In genomic region chr3:29976871-29977270, GRCh38 we compare ENCODE assay signal across 31 cellular contexts.
"Had no signal": no experiment of that assay in that cellular context is flagged by ENCODE, and none has a peak within 500 bp of the region (broad histone marks: within the 10 kb centered on the region; RNA-seq: fewer than 3 reads in every experiment).

No MANE protein-coding gene starts in this region.

- H3K4me1 ChIP-seq: gastroesophageal sphincter had no signal

- H3K9me3 ChIP-seq: esophagus squamous epithelium had no signal

- H3K36me3 ChIP-seq: brain microvascular endothelial cell, esophagus squamous epithelium, gastroesophageal sphincter, WERI-Rb-1 had no signal

- H3K27ac ChIP-seq: brain microvascular endothelial cell, dorsolateral prefrontal cortex, epithelial cell of prostate, gastroesophageal sphincter, WERI-Rb-1 had no signal

- DNase-seq: activated B cell treated with CpG ODN at 0.5 μM for 24 hours; activated CD4-positive, alpha-beta T cell treated with anti-CD3 and anti-CD28 coated beads for 48 hours; activated CD4-positive, alpha-beta T cell treated with anti-CD3 and anti-CD28 coated beads, Interleukin-2, amount 50 U/mL, for 1 hour; activated CD4-positive, alpha-beta T cell treated with anti-CD3 and anti-CD28 coated beads, Interleukin-2, amount 50 U/mL, for 48 hours; activated CD8-positive, alpha-beta memory T cell treated with anti-CD3 and anti-CD28 coated beads for 24 hours; activated CD8-positive, alpha-beta T cell treated with anti-CD3 and anti-CD28 coated beads for 36 hours; activated effector memory CD4-positive, alpha-beta T cell treated with Interleukin-2 at 50 U/mL for 16 hours; activated gamma-delta T cell treated with Interleukin-2 at 50 U/mL for 16 hours; activated naive CD4-positive, alpha-beta T cell treated with anti-CD3 and anti-CD28 coated beads, Interleukin-2, amount 50 U/mL, for 16 hours; activated naive CD4-positive, alpha-beta T cell treated with Interleukin-2 at 50 U/mL for 16 hours; activated T-cell treated with anti-CD3 and anti-CD28 coated beads, Interleukin-2, amount 50 U/mL, for 4 hours; amniotic stem cell; anterior cingulate cortex; brain microvascular endothelial cell; caudate nucleus; cortex of kidney; dorsolateral prefrontal cortex; effector memory CD4-positive, alpha-beta T cell; endodermal cell; esophagus squamous epithelium; foreskin melanocyte; head of caudate nucleus; T-helper 1 cell; T-helper 17 cell; T1000; WERI-Rb-1 had no signal

- H3K27me3 ChIP-seq: brain microvascular endothelial cell, dorsolateral prefrontal cortex, esophagus squamous epithelium, gastroesophageal sphincter had no signal

- H3K4me3 ChIP-seq: dorsolateral prefrontal cortex, esophagus squamous epithelium, gastroesophageal sphincter had no signal

- FAIRE-seq: astrocyte, bronchial epithelial cell, colon had no signal
